Comparison of ENCODE assay signal across 15 cellular contexts in the genomic region with DNA sequence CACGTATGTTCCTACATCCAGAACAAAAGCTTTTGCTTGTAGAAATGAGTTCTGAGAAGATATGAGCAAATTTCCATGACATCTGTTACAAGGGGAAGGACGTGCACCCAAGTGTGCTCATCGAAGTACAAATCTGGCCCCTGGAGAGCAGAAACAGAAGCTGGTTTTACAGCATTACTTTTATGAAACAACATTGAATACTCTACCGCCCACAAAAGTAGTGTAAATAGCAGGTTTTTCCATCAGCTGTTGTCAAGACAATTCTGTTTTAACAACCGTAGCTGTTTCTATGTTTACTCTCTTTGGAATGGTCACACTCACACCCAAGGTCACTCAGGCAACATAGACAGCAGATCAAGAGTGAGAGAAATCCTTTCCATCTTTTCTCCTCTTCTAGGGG.
"Had no signal": no experiment of that assay in that cellular context is flagged by ENCODE, and none has a peak within 500 bp of the region (broad histone marks: within the 10 kb centered on the region; RNA-seq: fewer than 3 reads in every experiment).

No MANE protein-coding gene starts in this region.

- H3K27ac ChIP-seq: dorsolateral prefrontal cortex, gastroesophageal sphincter, upper lobe of left lung had no signal

- DNase-seq: activated CD4-positive, alpha-beta T cell treated with anti-CD3 and anti-CD28 coated beads, Interleukin-2, amount 10 ng/mL, durations not matched to agents 7 days and 5 days; activated CD4-positive, CD25-positive, alpha-beta regulatory T cell; activated CD8-positive, alpha-beta memory T cell treated with anti-CD3 and anti-CD28 coated beads for 24 hours; activated naive CD4-positive, alpha-beta T cell treated with Interleukin-2 at 50 U/mL for 16 hours; anterior cingulate cortex; dorsolateral prefrontal cortex; erythroblast; islet precursor cell; mammary epithelial cell; naive thymus-derived CD8-positive, alpha-beta T cell; stimulated activated CD4-positive, alpha-beta T cell treated with anti-CD3 and anti-CD28 coated beads, Interleukin-2, amount 100 ng/mL, for 48 hours; stimulated activated naive CD4-positive, alpha-beta T cell treated with Interleukin-2 at 50 U/mL for 16 hours; substantia nigra; upper lobe of left lung had no signal

- H3K27me3 ChIP-seq: gastroesophageal sphincter, upper lobe of left lung had no signal

- H3K4me3 ChIP-seq: dorsolateral prefrontal cortex, gastroesophageal sphincter, upper lobe of left lung had no signal

- H3K4me1 ChIP-seq: gastroesophageal sphincter had no signal

- H3K9me3 ChIP-seq: gastroesophageal sphincter, upper lobe of left lung had no signal

- ATAC-seq: gastroesophageal sphincter; naive thymus-derived CD8-positive, alpha-beta T cell had no signal

- H3K36me3 ChIP-seq: gastroesophageal sphincter, upper lobe of left lung had no signal
